19 cellular contexts compared by ENCODE assay signal in the genomic region with DNA sequence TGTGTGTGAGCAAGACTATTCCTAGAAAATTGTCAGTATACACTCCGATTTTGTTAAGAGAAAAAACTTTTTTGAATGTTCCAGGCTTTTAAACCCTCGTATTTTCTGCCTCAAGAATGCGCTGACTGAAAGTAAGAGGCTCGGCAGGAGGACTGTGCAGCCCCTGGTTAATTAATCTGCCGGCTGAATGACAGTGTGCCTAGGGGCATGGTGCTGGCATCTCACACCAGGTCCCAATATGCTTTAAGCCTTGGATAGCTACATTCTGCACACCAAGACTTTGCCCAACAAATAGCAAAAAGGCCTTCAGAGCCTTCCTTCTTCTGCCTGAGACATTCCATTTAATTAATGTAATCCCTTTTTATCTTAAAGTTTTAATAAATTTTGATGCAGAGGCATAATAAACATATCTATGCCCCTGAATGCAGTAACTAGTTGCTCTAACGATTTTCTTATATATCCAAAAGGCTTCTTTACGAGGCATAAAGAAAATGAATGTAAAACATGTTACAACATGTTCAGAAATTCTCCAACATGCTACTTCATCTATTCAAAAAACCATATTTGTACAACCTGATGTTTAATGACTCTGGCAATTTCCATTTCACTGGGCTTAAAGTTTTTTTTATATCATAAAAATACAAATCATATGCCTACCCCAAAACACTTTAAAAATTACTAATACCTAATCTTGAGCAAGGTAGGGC. TPM values are rescaled to one million over a fixed set of nuclear protein-coding genes. Genes with fewer than 3 reads are reported as not detected.
DNase-seq lines count a peak whose midpoint lies in the region; ATAC-seq, FAIRE-seq and TF ChIP-seq lines count a peak whose summit lies in the region.
"Had no signal": no experiment of that assay in that cellular context is flagged by ENCODE, and none has a peak within 500 bp of the region (broad histone marks: within the 10 kb centered on the region; RNA-seq: fewer than 3 reads in every experiment).

No MANE protein-coding gene starts in this region.

- H3K9me3 Mint-ChIP-seq in nephron progenitor cell = no peaks in the 10 kb centered on the region
- H3K9me3 Mint-ChIP-seq: activated CD4-positive, alpha-beta memory T cell treated with anti-CD3 and anti-CD28 coated beads, Interleukin-2, amount 10 ng/mL, durations not matched to agents 7 days and 5 days; activated T-cell treated with anti-CD3 and anti-CD28 coated beads, Interleukin-2, amount 50 U/mL, for 24 hours; CD4-positive, CD25-positive, alpha-beta regulatory T cell; natural killer cell treated with Interleukin-12 subunit alpha and Interleukin-12 subunit beta and Interleukin-15 and Interleukin-18, amount 100 ng/mL, for 72 hours; WTC11 had no signal

- H3K27me3 Mint-ChIP-seq in nephron progenitor cell (ENCODE audit: low read depth, poor library complexity) = no peaks in the 10 kb centered on the region
- H3K27me3 Mint-ChIP-seq: activated CD4-positive, alpha-beta memory T cell treated with anti-CD3 and anti-CD28 coated beads, Interleukin-2, amount 10 ng/mL, durations not matched to agents 7 days and 5 days; activated naive CD8-positive, alpha-beta T cell; activated T-cell treated with anti-CD3 and anti-CD28 coated beads, Interleukin-2, amount 50 U/mL, for 24 hours; CD4-positive, CD25-positive, alpha-beta regulatory T cell; natural killer cell treated with Interleukin-12 subunit alpha and Interleukin-12 subunit beta and Interleukin-15 and Interleukin-18, amount 100 ng/mL, for 72 hours had no signal

- H3K27me3 ChIP-seq in bronchial epithelial cell (ENCODE audit: control insufficient read depth, insufficient read depth, low read length) = no peaks in the 10 kb centered on the region

- no peak overlapping the region for H3K4me3 ChIP-seq in bronchial epithelial cell (ENCODE audit: low read depth, low read length)
- H3K4me3 ChIP-seq: K562 had no signal

- TF ChIP-seq CTCF in D721Med (IDR thresholded peaks at IDR 0.05; ENCODE audit: insufficient read depth, missing control alignments) = no peak
- no peak for TF ChIP-seq CTCF in bronchial epithelial cell (IDR thresholded peaks at IDR 0.05; ENCODE audit: insufficient read depth, low read length, severe bottlenecking)
- no peak for TF ChIP-seq CTCF in nephron progenitor cell (IDR thresholded peaks at IDR 0.05)

- intact Hi-C loops in left colon (cut with DNase I, micrococcal nuclease) = no loop called here

- no peak overlapping the region for H3K27ac Mint-ChIP-seq in nephron progenitor cell
- H3K27ac Mint-ChIP-seq: activated CD4-positive, alpha-beta memory T cell treated with anti-CD3 and anti-CD28 coated beads, Interleukin-2, amount 10 ng/mL, durations not matched to agents 7 days and 5 days; activated naive CD8-positive, alpha-beta T cell; activated T-cell treated with anti-CD3 and anti-CD28 coated beads, Interleukin-2, amount 50 U/mL, for 24 hours; natural killer cell treated with Interleukin-12 subunit alpha and Interleukin-12 subunit beta and Interleukin-15 and Interleukin-18, amount 100 ng/mL, for 72 hours; WTC11 had no signal

- no peak for ATAC-seq in activated CD4-positive, CD25-positive, alpha-beta regulatory T cell treated with anti-CD3 and anti-CD28 coated beads, Interleukin-2, amount 50 U/mL, for 24 hours
- ATAC-seq in left colon = no peak
- ATAC-seq: K562; natural killer cell treated with Interleukin-12 subunit alpha and Interleukin-12 subunit beta and Interleukin-15 and Interleukin-18, amount 100 ng/mL, for 72 hours; WTC11 had no signal

- FAIRE-seq in D721Med (lab: Jason Lieb, UNC) = peak; percentile 25
- FAIRE-seq in bronchial epithelial cell (lab: Jason Lieb, UNC) = no peak
- FAIRE-seq: endothelial cell of umbilical vein, K562 had no signal

- peaks cover 19% of the 10 kb centered on the region for H3K4me1 Mint-ChIP-seq in nephron progenitor cell
- H3K4me1 Mint-ChIP-seq: activated CD4-positive, alpha-beta memory T cell treated with anti-CD3 and anti-CD28 coated beads, Interleukin-2, amount 10 ng/mL, durations not matched to agents 7 days and 5 days had no signal

- H3K4me3 Mint-ChIP-seq in nephron progenitor cell = no peak overlapping the region
- H3K4me3 Mint-ChIP-seq: activated CD4-positive, alpha-beta memory T cell treated with anti-CD3 and anti-CD28 coated beads, Interleukin-2, amount 10 ng/mL, durations not matched to agents 7 days and 5 days; activated naive CD8-positive, alpha-beta T cell; activated T-cell treated with anti-CD3 and anti-CD28 coated beads, Interleukin-2, amount 50 U/mL, for 24 hours; CD4-positive, CD25-positive, alpha-beta regulatory T cell; natural killer cell treated with Interleukin-12 subunit alpha and Interleukin-12 subunit beta and Interleukin-15 and Interleukin-18, amount 100 ng/mL, for 72 hours; WTC11 had no signal

- no peak for DNase-seq in D721Med (ENCODE audit: insufficient read length, low spot score)
- DNase-seq in NCI-H2227 treated with DMSO at 0.1 percent for 48 hours (lab: John Stamatoyannopoulos, UW) = peak; percentile 0
- peak; percentile 74 for DNase-seq in bronchial epithelial cell (ENCODE audit: low read depth)
- DNase-seq in nephron progenitor cell = peak; percentile 8
- DNase-seq in GM19240 (ENCODE audit: insufficient read length, low spot score) = no peak
- no peak for DNase-seq in NK-92 (lab: John Stamatoyannopoulos, UW; ENCODE audit: unreplicated experiment)
- DNase-seq in left colon = no peak
- DNase-seq: activated CD4-positive, alpha-beta memory T cell treated with anti-CD3 and anti-CD28 coated beads, Interleukin-2, amount 10 ng/mL, durations not matched to agents 7 days and 5 days; activated T-cell treated with anti-CD3 and anti-CD28 coated beads, Interleukin-2, amount 50 U/mL, for 24 hours; CD4-positive, CD25-positive, alpha-beta regulatory T cell; foreskin fibroblast; NCI-H2081 treated with DMSO at 0.1 percent for 48 hours; NCI-H524 treated with DMSO at 0.1 percent for 48 hours had no signal

- no peaks in the 10 kb centered on the region for H3K36me3 Mint-ChIP-seq in nephron progenitor cell (ENCODE audit: low read depth)
- H3K36me3 Mint-ChIP-seq: natural killer cell treated with Interleukin-12 subunit alpha and Interleukin-12 subunit beta and Interleukin-15 and Interleukin-18, amount 100 ng/mL, for 72 hours; WTC11 had no signal

- no peaks in the 10 kb centered on the region for H3K36me3 ChIP-seq in bronchial epithelial cell (ENCODE audit: control insufficient read depth, insufficient read depth, low read length)

RNA-seq across cellular contexts. Expression of a gene that starts 37.9 kb away (rescaled TPM):
- total RNA-seq in bronchial epithelial cell = 18.4 and 18.6 TPM in 2 replicates
- 10 to 100 TPM; 16.2 to 19.4 TPM for total RNA-seq in left colon

Comparison
In these comparisons a context has a peak if more than half of its experiments do, and no peak if none do; other contexts are left out.
1. DNase-seq: peak in NCI-H2227 treated with DMSO at 0.1 percent for 48 hours (single experiment), bronchial epithelial cell (single experiment) and nephron progenitor cell (single experiment); none in D721Med (single experiment), GM19240 (single experiment), NK-92 (single experiment) and left colon (0 of 2).